ENCODE assay signal across 16 cellular contexts in genomic region chr5:177270653-177271052, GRCh38.
"Had no signal": no experiment of that assay in that cellular context is flagged by ENCODE, and none has a peak within 500 bp of the region (broad histone marks: within the 10 kb centered on the region; RNA-seq: fewer than 3 reads in every experiment).

No MANE protein-coding gene starts in this region.

- H3K9me3 ChIP-seq: ascending aorta, prostate gland, right atrium auricular region, suprapubic skin had no signal

- H3K4me3 Mint-ChIP-seq: effector memory CD8-positive, alpha-beta T cell; nephron progenitor cell; stimulated activated naive CD8-positive, alpha-beta T cell treated with anti-CD3 and anti-CD28 coated beads, Interleukin-15, Interleukin-2, amounts not matched to agents 100 ng/mL and 50 ng/mL, for 24 hours; T-helper 1 cell treated with Interleukin-12 subunit alpha and Interleukin-12 subunit beta and Interleukin-4 antibody, amounts not matched to agents 30 μg/mL and 1 μg/mL, for 36 hours had no signal

- H3K27me3 Mint-ChIP-seq: effector memory CD8-positive, alpha-beta T cell; stimulated activated naive CD8-positive, alpha-beta T cell treated with anti-CD3 and anti-CD28 coated beads, Interleukin-15, Interleukin-2, amounts not matched to agents 100 ng/mL and 50 ng/mL, for 24 hours had no signal

- H3K9me3 Mint-ChIP-seq: effector memory CD8-positive, alpha-beta T cell; nephron progenitor cell; stimulated activated naive CD8-positive, alpha-beta T cell treated with anti-CD3 and anti-CD28 coated beads, Interleukin-15, Interleukin-2, amounts not matched to agents 100 ng/mL and 50 ng/mL, for 24 hours; T-helper 1 cell treated with Interleukin-12 subunit alpha and Interleukin-12 subunit beta and Interleukin-4 antibody, amounts not matched to agents 30 μg/mL and 1 μg/mL, for 36 hours had no signal

- H3K4me1 Mint-ChIP-seq: nephron progenitor cell had no signal

- H3K27ac ChIP-seq: ascending aorta, prostate gland, right atrium auricular region, suprapubic skin, VCaP had no signal

- DNase-seq: activated CD4-positive, alpha-beta T cell treated with anti-CD3 and anti-CD28 coated beads for 1 hour; activated naive CD4-positive, alpha-beta T cell; dermis blood vessel endothelial cell; effector memory CD8-positive, alpha-beta T cell; islet precursor cell; nephron progenitor cell; occipital lobe; trophoblast cell had no signal

- ATAC-seq: effector memory CD8-positive, alpha-beta T cell had no signal

- H3K4me3 ChIP-seq: ascending aorta, lung, prostate gland, right atrium auricular region, suprapubic skin had no signal

- H3K27me3 ChIP-seq: ascending aorta, right atrium auricular region, suprapubic skin had no signal

- H3K4me1 ChIP-seq: ascending aorta, prostate gland, right atrium auricular region had no signal

- H3K27ac Mint-ChIP-seq: nephron progenitor cell; stimulated activated naive CD8-positive, alpha-beta T cell treated with anti-CD3 and anti-CD28 coated beads, Interleukin-15, Interleukin-2, amounts not matched to agents 100 ng/mL and 50 ng/mL, for 24 hours; T-helper 1 cell treated with Interleukin-12 subunit alpha and Interleukin-12 subunit beta and Interleukin-4 antibody, amounts not matched to agents 30 μg/mL and 1 μg/mL, for 36 hours had no signal
